ENCODE assay signal across 15 cellular contexts in genomic region chr6:168615837-168616236, GRCh38.
"Had no signal": no experiment of that assay in that cellular context is flagged by ENCODE, and none has a peak within 500 bp of the region (broad histone marks: within the 10 kb centered on the region; RNA-seq: fewer than 3 reads in every experiment).

No MANE protein-coding gene starts in this region.

- H3K27ac Mint-ChIP-seq: activated naive CD4-positive, alpha-beta T cell treated with anti-CD3 and anti-CD28 coated beads, Interleukin-2, amount 50 U/mL, for 72 hours; dendritic cell treated with granulocyte-macrophage colony-stimulating factor and Interleukin-4, amounts not matched to agents 40 ng/mL and 50 ng/mL, for 4 days; stimulated activated naive B cell treated with anti-CD40 and anti-IgM and Interleukin-4, amounts not matched to agents 10 μg/mL and 1 μg/mL and 100 μg/mL, for 72 hours had no signal

- H3K9me3 ChIP-seq: adrenal gland, breast epithelium, ovary, tibial artery had no signal

- H3K4me3 ChIP-seq: adrenal gland, breast epithelium, ovary, tibial artery had no signal

- ATAC-seq: activated naive CD4-positive, alpha-beta T cell treated with anti-CD3 and anti-CD28 coated beads, Interleukin-2, amount 50 U/mL, for 72 hours; naive thymus-derived CD4-positive, alpha-beta T cell; stimulated activated naive B cell treated with anti-CD40 and anti-IgM and Interleukin-4, amounts not matched to agents 10 μg/mL and 1 μg/mL and 100 μg/mL, for 72 hours had no signal

- H3K4me3 Mint-ChIP-seq: dendritic cell treated with granulocyte-macrophage colony-stimulating factor and Interleukin-4, amounts not matched to agents 40 ng/mL and 50 ng/mL, for 4 days; naive thymus-derived CD4-positive, alpha-beta T cell; stimulated activated naive B cell treated with anti-CD40 and anti-IgM and Interleukin-4, amounts not matched to agents 10 μg/mL and 1 μg/mL and 100 μg/mL, for 72 hours had no signal

- H3K36me3 ChIP-seq: adrenal gland, breast epithelium, ovary, WERI-Rb-1 had no signal

- H3K27me3 Mint-ChIP-seq: dendritic cell treated with granulocyte-macrophage colony-stimulating factor and Interleukin-4, amounts not matched to agents 40 ng/mL and 50 ng/mL, for 4 days had no signal

- H3K27ac ChIP-seq: adrenal gland, breast epithelium, ovary, WERI-Rb-1 had no signal

- DNase-seq: activated CD4-positive, alpha-beta T cell treated with anti-CD3 and anti-CD28 coated beads, Interleukin-2, amount 50 U/mL, for 48 hours; activated gamma-delta T cell; adrenal gland; effector CD8-positive, alpha-beta T cell; mesenchymal stem cell; naive thymus-derived CD4-positive, alpha-beta T cell; ovary; stimulated activated CD4-positive, alpha-beta T cell treated with anti-CD3 and anti-CD28 coated beads, Interleukin-4, amount 100 ng/mL, for 4 hours; stimulated activated naive B cell treated with anti-CD40 and anti-IgM and Interleukin-4, amounts not matched to agents 10 μg/mL and 1 μg/mL and 100 μg/mL, for 72 hours; T-helper 2 cell; tibial artery; WERI-Rb-1 had no signal

- H3K27me3 ChIP-seq: adrenal gland, breast epithelium, ovary, tibial artery had no signal

- H3K4me1 Mint-ChIP-seq: stimulated activated naive B cell treated with anti-CD40 and anti-IgM and Interleukin-4, amounts not matched to agents 10 μg/mL and 1 μg/mL and 100 μg/mL, for 72 hours had no signal

- H3K4me1 ChIP-seq: adrenal gland, breast epithelium had no signal
